In genomic region chr18:70454705-70455322, GRCh38 we compare ENCODE assay signal across 7 cellular contexts.
DNase-seq lines count a peak whose midpoint lies in the region; ATAC-seq and TF ChIP-seq lines count a peak whose summit lies in the region.

No MANE protein-coding gene starts in this region.

- no peaks in the 10 kb centered on the region for H3K9me3 Mint-ChIP-seq in activated CD8-positive, alpha-beta T cell treated with anti-CD3 and anti-CD28 coated beads for 36 hours

- no peaks in the 10 kb centered on the region for H3K36me3 Mint-ChIP-seq in activated CD8-positive, alpha-beta T cell treated with anti-CD3 and anti-CD28 coated beads for 36 hours (ENCODE audit: low read depth)

- no peak overlapping the region for H3K27ac Mint-ChIP-seq in activated CD8-positive, alpha-beta T cell treated with anti-CD3 and anti-CD28 coated beads for 36 hours

- peaks cover 1% of the 10 kb centered on the region for H3K27me3 Mint-ChIP-seq in activated CD8-positive, alpha-beta T cell treated with anti-CD3 and anti-CD28 coated beads for 36 hours

- H2AFZ ChIP-seq in smooth muscle cell (ENCODE audit: low read depth) = no peak overlapping the region

- peak; percentile 82 for ATAC-seq in GM19035 (IDR thresholded peaks at IDR 0.05; ENCODE audit: unreplicated experiment)
- peak; percentile 75 for ATAC-seq in HG03175 (IDR thresholded peaks at IDR 0.05; ENCODE audit: unreplicated experiment)
- peak; percentile 64 for ATAC-seq in activated CD8-positive, alpha-beta T cell treated with anti-CD3 and anti-CD28 coated beads for 36 hours
- ATAC-seq in heart right ventricle = peak in 1 of 8 donors; percentile 53

- no peak overlapping the region for H3K4me2 ChIP-seq in smooth muscle cell

- H3K4me3 Mint-ChIP-seq in activated CD8-positive, alpha-beta T cell treated with anti-CD3 and anti-CD28 coated beads for 36 hours = no peak overlapping the region

- no peaks in the 10 kb centered on the region for H3K79me2 ChIP-seq in smooth muscle cell (ENCODE audit: low read depth)

- no peak overlapping the region for H3K9ac ChIP-seq in smooth muscle cell (ENCODE audit: low read depth)

- POLR2A ChIA-PET in activated CD8-positive, alpha-beta T cell treated with anti-CD3 and anti-CD28 coated beads for 36 hours (lab: Charles Lee) = no interaction called here

- DNase-seq in DMS79 treated with DMSO at 0.1 percent for 48 hours (lab: John Stamatoyannopoulos, UW) (peak; percentile 85), NCI-H345 (lab: John Stamatoyannopoulos, UW) (peak; percentile 70), heart right ventricle (peak in 1 of 2 donors; percentile 31), smooth muscle cell (lab: John Stamatoyannopoulos, UW; ENCODE audit: unreplicated experiment) (no peak)
- peak; percentile 39 for DNase-seq in activated CD8-positive, alpha-beta T cell treated with anti-CD3 and anti-CD28 coated beads for 36 hours

- no peaks in the 10 kb centered on the region for H3K9me3 ChIP-seq in heart right ventricle
- H3K9me3 ChIP-seq in smooth muscle cell (replicated peaks; ENCODE audit: low read depth) = no peaks in the 10 kb centered on the region

- peak; percentile 81 for TF ChIP-seq CTCF in activated CD8-positive, alpha-beta T cell treated with anti-CD3 and anti-CD28 coated beads for 36 hours (IDR thresholded peaks at IDR 0.05)
- TF ChIP-seq CTCF in heart right ventricle (IDR thresholded peaks at IDR 0.05) = peak; percentile 55 to 83 (median 78)
- peak; percentile 83 for TF ChIP-seq CTCF in smooth muscle cell (IDR thresholded peaks at IDR 0.05; ENCODE audit: borderline replicate concordance, insufficient read depth, poor library complexity, severe bottlenecking)

- H3K27me3 ChIP-seq in heart right ventricle = peaks cover 0 to 25% (median 12%) of the 10 kb centered on the region in 7 donors
- no peaks in the 10 kb centered on the region for H3K27me3 ChIP-seq in smooth muscle cell (ENCODE audit: low read depth)

- no peaks in the 10 kb centered on the region for H3K4me1 Mint-ChIP-seq in activated CD8-positive, alpha-beta T cell treated with anti-CD3 and anti-CD28 coated beads for 36 hours (ENCODE audit: low read depth)

- no peaks in the 10 kb centered on the region for H3K4me1 ChIP-seq in heart right ventricle
- no peaks in the 10 kb centered on the region for H3K4me1 ChIP-seq in smooth muscle cell (ENCODE audit: low read depth)

- WGBS in heart right ventricle, 2 donors = 35 to 38% methylated on average over 5 of the region's 5 CpGs
- WGBS in smooth muscle cell (ENCODE audit: low lambda C conversion rate) = 48% methylated on average over 5 of the region's 5 CpGs

- H3K4me3 ChIP-seq in heart right ventricle = no peak overlapping the region
- H3K4me3 ChIP-seq in smooth muscle cell = no peak overlapping the region

- CTCF ChIA-PET in activated CD8-positive, alpha-beta T cell treated with anti-CD3 and anti-CD28 coated beads for 36 hours (lab: Charles Lee) = interaction anchor here (0.7 to 3.3 kb wide), 22 partner anchors 8 to 828 kb away, joined by 3 to 38 read pairs (median 4); no protein-coding TSS in a partner anchor

- no peaks in the 10 kb centered on the region for H4K20me1 ChIP-seq in smooth muscle cell (ENCODE audit: low read depth)

- intact Hi-C loops in activated CD8-positive, alpha-beta T cell treated with anti-CD3 and anti-CD28 coated beads for 36 hours (cut with micrococcal nuclease) = loop anchor here (5.0 kb wide), 1 partner anchor 263 kb away; no protein-coding TSS in a partner anchor
- intact Hi-C loops in heart right ventricle (cut with DNase I) = loop anchor here in 7 of 10 donors (5.0 kb wide), 3 partner anchors 258 to 283 kb away; no protein-coding TSS in a partner anchor

- H3K36me3 ChIP-seq in heart right ventricle = no peaks in the 10 kb centered on the region
- H3K36me3 ChIP-seq in smooth muscle cell (ENCODE audit: low read depth) = no peaks in the 10 kb centered on the region

- H3F3A ChIP-seq in smooth muscle cell (ENCODE audit: low read depth) = no peaks in the 10 kb centered on the region

- H3K27ac ChIP-seq in heart right ventricle = no peak overlapping the region
- no peak overlapping the region for H3K27ac ChIP-seq in smooth muscle cell (ENCODE audit: low read depth)
